8 cellular contexts compared by ENCODE assay signal in genomic region chr6:47413752-47414516, GRCh38.
DNase-seq lines count a peak whose midpoint lies in the region; ATAC-seq and TF ChIP-seq lines count a peak whose summit lies in the region.

No MANE protein-coding gene starts in this region.

- no peaks in the 10 kb centered on the region for H3K36me3 Mint-ChIP-seq in endodermal cell (ENCODE audit: low read depth)

- TF ChIP-seq POLR2A in thyroid gland (IDR thresholded peaks at IDR 0.05), result no peak

- peak overlapping the region; percentile 40 for H3K4me3 ChIP-seq in AG09309 (ENCODE audit: control insufficient read depth, low read depth, low read length)
- no peak overlapping the region for H3K4me3 ChIP-seq in endodermal cell (ENCODE audit: low read length)
- H3K4me3 ChIP-seq in thyroid gland (replicated peaks in 1 of 3), result peak overlapping the region in 2 of 3 donors; percentile 1 to 19

- whole genome bisulfite sequencing in endodermal cell (ENCODE audit: insufficient coverage in 1 of 2, insufficient read length in 1 of 2), 2 experiments, result 56 to 59% methylated on average over 6 to 7 of the region's 7 CpGs
- 24 to 30% methylated on average over 7 of the region's 7 CpGs for WGBS in thyroid gland, 2 donors

- intact Hi-C loops in thyroid gland (cut with DNase I), result no loop called here

- H3K9me3 Mint-ChIP-seq in endodermal cell, result no peaks in the 10 kb centered on the region

- H3K4me1 Mint-ChIP-seq in endodermal cell, result peaks cover 12% of the 10 kb centered on the region

- ATAC-seq in HG02642 (IDR thresholded peaks at IDR 0.05; ENCODE audit: poor library complexity, unreplicated experiment), result peak; percentile 88

- DNase-seq in AG09309 (ENCODE audit: low read depth), result peak; percentile 27
- peak; percentile 30 for DNase-seq in NCI-H1436 (lab: John Stamatoyannopoulos, UW)
- DNase-seq in T-helper 9 cell, result peak; percentile 3
- DNase-seq in endodermal cell, result no peak
- peak; percentile 67 for DNase-seq in middle frontal gyrus (ENCODE audit: extremely low spot score, low spot score)
- DNase-seq in thyroid gland, result peak; percentile 7 to 33

- no peak overlapping the region for H3K27ac ChIP-seq in endodermal cell (ENCODE audit: low read depth, low read length)
- H3K27ac ChIP-seq in thyroid gland, result no peak overlapping the region

- H3K27me3 ChIP-seq in endodermal cell (ENCODE audit: control insufficient read depth, insufficient read depth, low read length, poor library complexity, severe bottlenecking) (no peaks in the 10 kb centered on the region), thyroid gland (no peaks in the 10 kb centered on the region)

- H3K27ac Mint-ChIP-seq in endodermal cell, result no peak overlapping the region

- H3K27me3 Mint-ChIP-seq in endodermal cell (ENCODE audit: insufficient read depth), result no peaks in the 10 kb centered on the region

- H3K36me3 ChIP-seq in endodermal cell (ENCODE audit: control insufficient read depth, insufficient read depth, low read length) (no peaks in the 10 kb centered on the region), thyroid gland (no peaks in the 10 kb centered on the region)

- TF ChIP-seq CTCF in AG09309 (IDR thresholded peaks at IDR 0.05; ENCODE audit: control insufficient read depth, insufficient read depth, low read depth, low read length, missing control alignments) (peak; percentile 90), GM12873 (IDR thresholded peaks at IDR 0.05; ENCODE audit: insufficient read depth, low read depth, low read length, missing control alignments) (peak; percentile 84), endodermal cell (conservative IDR thresholded peaks at IDR 0.05) (peak; percentile 91), thyroid gland (IDR thresholded peaks at IDR 0.05) (peak; percentile 72 to 87 (median 85))

- H3K4me3 Mint-ChIP-seq in endodermal cell, result no peak overlapping the region

- H3K9me3 ChIP-seq in endodermal cell (ENCODE audit: control insufficient read depth, low read length) (no peaks in the 10 kb centered on the region), thyroid gland (no peaks in the 10 kb centered on the region)

- no peaks in the 10 kb centered on the region for H3K4me1 ChIP-seq in endodermal cell (ENCODE audit: control insufficient read depth, insufficient read depth, low read length)
- peaks cover 0 to 7% of the 10 kb centered on the region in 2 donors for H3K4me1 ChIP-seq in thyroid gland

- no peak overlapping the region for H3K9ac ChIP-seq in endodermal cell (ENCODE audit: extremely low read depth, low read length, poor library complexity, severe bottlenecking)
